In the genomic region with DNA sequence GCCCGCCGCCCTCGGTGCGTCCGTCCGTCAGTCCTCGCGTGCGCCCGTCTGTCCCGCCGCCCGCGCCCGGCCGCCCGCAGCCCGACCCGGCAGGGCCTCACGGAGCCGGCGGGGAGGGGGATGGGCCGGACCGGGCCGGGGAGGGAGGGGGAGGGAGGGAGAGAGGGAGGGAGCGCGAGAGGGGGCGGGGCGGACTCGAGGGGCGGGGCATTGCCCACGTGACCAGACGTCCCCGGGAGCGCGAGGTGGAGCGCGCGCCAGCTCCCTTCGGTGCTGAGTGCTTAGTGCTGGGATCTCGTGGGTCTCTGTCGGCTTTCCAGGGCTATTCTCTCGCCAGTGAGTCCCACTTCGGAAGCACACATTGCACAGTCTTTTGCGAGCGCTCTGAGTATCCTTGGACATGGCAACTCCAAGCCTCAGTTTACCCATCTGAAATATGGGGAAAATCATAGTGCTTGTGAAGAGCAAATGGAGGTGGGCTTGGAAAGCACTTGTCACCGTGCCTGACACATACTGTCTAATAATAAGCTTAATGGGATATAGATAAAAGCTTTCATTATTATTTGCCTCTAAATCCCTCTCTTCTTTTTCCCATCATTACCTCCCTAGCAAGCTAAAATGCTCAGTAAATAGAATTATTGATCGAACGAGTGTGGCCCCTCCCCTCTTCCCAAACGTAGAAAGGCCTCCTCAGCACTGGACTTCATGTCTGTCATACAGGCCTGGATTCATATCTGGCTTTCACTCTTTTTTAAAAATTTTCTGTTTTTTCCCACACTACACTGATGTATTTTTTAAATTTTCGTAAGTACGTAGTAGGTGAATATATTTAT, we compare ENCODE assay signal across 8 cellular contexts. TPM values are rescaled to one million over a fixed set of nuclear protein-coding genes. Genes with fewer than 3 reads are reported as not detected.
DNase-seq lines count a peak whose midpoint lies in the region; ATAC-seq and TF ChIP-seq lines count a peak whose summit lies in the region.

NCOA6 (minus strand) TSS at position 122 of the 833 bp plus-strand sequence. CDS start 43,296 bp downstream, outside the sequence.

- no peaks in the 10 kb centered on the region for H3K27me3 ChIP-seq in endodermal cell (ENCODE audit: control insufficient read depth, insufficient read depth, low read length, poor library complexity, severe bottlenecking)

- H3K9me3 Mint-ChIP-seq in endodermal cell: no peaks in the 10 kb centered on the region

- no peak for TF ChIP-seq CTCF in endodermal cell (conservative IDR thresholded peaks at IDR 0.05)

- H3K9me3 ChIP-seq in endodermal cell (ENCODE audit: control insufficient read depth, low read length) (no peaks in the 10 kb centered on the region), mesodermal cell (ENCODE audit: control insufficient read depth, low read length) (no peaks in the 10 kb centered on the region)

- peak; percentile 84 for DNase-seq in CD1c-positive myeloid dendritic cell (ENCODE audit: extremely low spot score)
- peak; percentile 48 for DNase-seq in HT1080 (ENCODE audit: low read depth)
- DNase-seq in NOMO-1 treated with dmso at 0.1 percent for 144 hours (lab: John Stamatoyannopoulos, UW; ENCODE audit: unreplicated experiment): peak; percentile 44
- peak; percentile 59 for DNase-seq in activated CD8-positive, alpha-beta memory T cell treated with anti-CD3 and anti-CD28 coated beads, Interleukin-2, amount 50 U/mL, for 1 hour (ENCODE audit: extremely low read depth)
- peak; percentile 80 for DNase-seq in endodermal cell
- peak; percentile 84 for DNase-seq in stimulated activated CD8-positive, alpha-beta memory T cell treated with anti-CD3 and anti-CD28 coated beads, Interleukin-15, amount 100 ng/mL, for 24 hours (ENCODE audit: low read depth)

- peak; percentile 47 for ATAC-seq in GM19463 (IDR thresholded peaks at IDR 0.05; ENCODE audit: unreplicated experiment)

- H3K4me3 Mint-ChIP-seq in endodermal cell: peak within 1 kb of the TSS; percentile 94

- H3K36me3 ChIP-seq in endodermal cell (ENCODE audit: control insufficient read depth, insufficient read depth, low read length): peaks cover 7% of the 10 kb centered on the region
- H3K36me3 ChIP-seq in mesodermal cell (ENCODE audit: control insufficient read depth, insufficient read depth, low read length): peaks cover 6% of the 10 kb centered on the region

- H3K4me3 ChIP-seq in endodermal cell (ENCODE audit: low read length) (peak within 1 kb of the TSS; percentile 91), mesodermal cell (ENCODE audit: extremely low read depth, insufficient read depth, low read length, poor library complexity, severe bottlenecking) (peak within 1 kb of the TSS; percentile 78)

- H3K4me1 ChIP-seq in endodermal cell (ENCODE audit: control insufficient read depth, insufficient read depth, low read length) (peaks cover 2% of the 10 kb centered on the region), mesodermal cell (ENCODE audit: control insufficient read depth, insufficient read depth, low read length, poor library complexity, severe bottlenecking) (no peaks in the 10 kb centered on the region)

- peak within 1 kb of the TSS; percentile 95 for H3K27ac Mint-ChIP-seq in endodermal cell

- H3K27ac ChIP-seq in endodermal cell (ENCODE audit: low read depth, low read length): peak within 1 kb of the TSS; percentile 17
- H3K27ac ChIP-seq in mesodermal cell (ENCODE audit: low read depth, low read length, severe bottlenecking): peak within 1 kb of the TSS; percentile 71

- peaks cover 3% of the 10 kb centered on the region for H3K27me3 Mint-ChIP-seq in endodermal cell (ENCODE audit: insufficient read depth)

- peaks cover 8% of the 10 kb centered on the region for H3K36me3 Mint-ChIP-seq in endodermal cell (ENCODE audit: low read depth)

- H3K4me1 Mint-ChIP-seq in endodermal cell: peaks cover 11% of the 10 kb centered on the region

- peak within 1 kb of the TSS; percentile 63 for H3K9ac ChIP-seq in endodermal cell (ENCODE audit: extremely low read depth, low read length, poor library complexity, severe bottlenecking)

- 13 to 74% methylated on average over 5 to 49 of the region's 52 CpGs for WGBS in endodermal cell (ENCODE audit: insufficient coverage in 1 of 2, insufficient read length in 1 of 2), 2 experiments
- 17 to 23% methylated on average over 21 to 22 of the region's 52 CpGs for WGBS in mesodermal cell (ENCODE audit: insufficient coverage in 2 of 2), 2 experiments

RNA-seq across cellular contexts. Expression of gene NCOA6, which starts in this region (rescaled TPM):
- 4.7 and 7.5 TPM in 2 replicates for total RNA-seq in HT1080 (2014; rRNA removed; shearing (Covaris generic))
- 13.0 and 14.7 TPM in 2 replicates for polyA plus RNA-seq in HT1080 (2015; cell fraction: cytosol; rRNA removed)
- polyA plus RNA-seq in HT1080 (2015; cell fraction: nucleus; rRNA removed): 12.2 and 17.5 TPM in 2 replicates
- total RNA-seq in endodermal cell: 10 to 100 TPM; 27.1 to 37.4 TPM
- polyA plus RNA-seq in endodermal cell (2013, experiment 1 of 2): 34.9 TPM
- 38.0 TPM for polyA plus RNA-seq in endodermal cell (2013, experiment 2 of 2)
- polyA plus RNA-seq in mesodermal cell (2013, experiment 1 of 2): 22.4 TPM
- 23.7 TPM for polyA plus RNA-seq in mesodermal cell (2013, experiment 2 of 2)

Comparison
In these comparisons a context has a peak if more than half of its experiments do, and no peak if none do; other contexts are left out.
1. Peak in every context shown above with its lines: DNase-seq, ATAC-seq, H3K4me3 ChIP-seq and H3K27ac ChIP-seq.